ENCODE assay signal across 8 cellular contexts in the genomic region with DNA sequence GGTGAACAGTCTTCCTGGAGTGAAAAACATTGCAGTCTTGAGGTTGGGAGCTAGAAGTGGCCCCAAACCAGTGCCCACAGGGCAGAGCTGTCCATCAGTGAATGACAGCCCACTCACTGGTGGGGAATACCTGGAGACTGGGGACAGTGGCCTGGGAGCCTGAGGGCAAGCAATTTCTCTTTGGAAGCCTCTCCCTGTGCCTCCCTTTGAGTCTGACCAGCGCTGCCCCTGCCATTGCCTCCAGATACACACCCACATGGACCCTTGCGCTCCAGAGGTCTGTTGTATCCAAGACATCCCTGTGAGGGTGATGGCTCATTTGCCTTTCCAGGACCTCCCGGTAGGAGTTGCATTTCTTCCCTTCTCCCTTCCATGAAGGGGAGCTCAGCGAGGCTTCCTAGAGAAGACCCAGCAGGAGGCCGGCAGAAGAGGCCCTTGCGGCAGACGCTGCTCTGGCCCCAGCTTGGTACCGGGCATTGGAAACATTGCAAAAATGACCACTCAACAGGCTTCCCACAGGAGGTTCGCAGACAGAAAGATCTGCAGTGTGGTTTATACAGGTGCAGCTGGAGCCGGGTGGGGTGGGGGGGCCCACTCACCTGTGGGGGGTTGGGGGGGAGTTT. TPM values are rescaled to one million over a fixed set of nuclear protein-coding genes. Genes with fewer than 3 reads are reported as not detected.
DNase-seq lines count a peak whose midpoint lies in the region; ATAC-seq and TF ChIP-seq lines count a peak whose summit lies in the region.

No MANE protein-coding gene starts in this region.

- no peaks in the 10 kb centered on the region for H3K27me3 ChIP-seq in ACC112 (ENCODE audit: insufficient read depth, low read length)
- no peaks in the 10 kb centered on the region for H3K27me3 ChIP-seq in Karpas-422 (ENCODE audit: low read length)

- H3K9me3 Mint-ChIP-seq in neural crest cell, result no peaks in the 10 kb centered on the region

- no peaks in the 10 kb centered on the region for H3K27me3 Mint-ChIP-seq in neural crest cell (ENCODE audit: low read depth)

- peaks cover 41% of the 10 kb centered on the region for H3K4me1 Mint-ChIP-seq in neural crest cell

- H3K79me2 ChIP-seq in ACC112 (ENCODE audit: control insufficient read depth, insufficient read depth, low read length, unreplicated experiment), result peaks cover 74% of the 10 kb centered on the region
- peaks cover 88% of the 10 kb centered on the region for H3K79me2 ChIP-seq in Karpas-422 (ENCODE audit: low read length)

- TF ChIP-seq CTCF in coronary artery (IDR thresholded peaks at IDR 0.05) (no peak), neural crest cell (conservative IDR thresholded peaks at IDR 0.05) (no peak)

- peak overlapping the region; percentile 0; the same call in 1 of the 2 replicates for H3K9ac ChIP-seq in Karpas-422 (ENCODE audit: low read length)

- H2AFZ ChIP-seq in ACC112 (ENCODE audit: low read length, unreplicated experiment) (no peak overlapping the region), Karpas-422 (ENCODE audit: low read length) (no peak overlapping the region)

- H3K4me3 ChIP-seq in ACC112 (ENCODE audit: low read depth, low read length) (no peak overlapping the region), Karpas-422 (ENCODE audit: low read length) (no peak overlapping the region; the same call in 1 of the 2 replicates), coronary artery (peak overlapping the region; percentile 69)

- peak overlapping the region; percentile 39 for H3K4me2 ChIP-seq in Karpas-422 (ENCODE audit: low read depth, low read length, poor library complexity, severe bottlenecking)

- peaks cover 13% of the 10 kb centered on the region; the same call in 1 of the 2 replicates for H3K36me3 ChIP-seq in ACC112 (ENCODE audit: insufficient read depth, low read length)
- H3K36me3 ChIP-seq in Karpas-422 (ENCODE audit: insufficient read depth, low read length), result no peaks in the 10 kb centered on the region

- H3K27ac Mint-ChIP-seq in neural crest cell (ENCODE audit: unreplicated experiment), result peak overlapping the region; percentile 89

- H3K9me2 ChIP-seq in Karpas-422 (replicated peaks; ENCODE audit: insufficient read depth, low read length), result no peaks in the 10 kb centered on the region

- H3K36me3 Mint-ChIP-seq in neural crest cell (ENCODE audit: low read depth), result peaks cover 9% of the 10 kb centered on the region

- H3K4me1 ChIP-seq in ACC112 (ENCODE audit: control insufficient read depth, insufficient read depth, low read length, unreplicated experiment) (peaks cover 42% of the 10 kb centered on the region), Karpas-422 (ENCODE audit: low read length) (peaks cover 65% of the 10 kb centered on the region)

- peaks cover 17% of the 10 kb centered on the region; the same call in 1 of the 2 replicates for H4K20me1 ChIP-seq in Karpas-422 (ENCODE audit: insufficient read depth, low read depth, low read length)

- H3K9me3 ChIP-seq in Karpas-422 (ENCODE audit: low read length), result no peaks in the 10 kb centered on the region

- ATAC-seq in GM18858 (IDR thresholded peaks at IDR 0.05; ENCODE audit: unreplicated experiment) (no peak), GM21576 (IDR thresholded peaks at IDR 0.05; ENCODE audit: unreplicated experiment) (no peak)

- H3K4me3 Mint-ChIP-seq in neural crest cell, result no peak overlapping the region

- no peak for DNase-seq in Karpas-422
- no peak for DNase-seq in coronary artery (ENCODE audit: low spot score)
- no peak for DNase-seq in neural crest cell (ENCODE audit: low read depth, low spot score)
- DNase-seq in putamen (ENCODE audit: low spot score), result no peak
- DNase-seq in COLO829 (ENCODE audit: low spot score), result no peak

- peak overlapping the region; percentile 71; the same call in 1 of the 2 replicates for H3K27ac ChIP-seq in ACC112 (ENCODE audit: low read depth, low read length)
- H3K27ac ChIP-seq in Karpas-422 (ENCODE audit: low read length), result no peak overlapping the region; the same call in 1 of the 2 replicates
- H3K27ac ChIP-seq in coronary artery, result peak overlapping the region; percentile 62 to 94

RNA-seq across cellular contexts. Expression of a gene that starts 38.5 kb away (rescaled TPM):
- total RNA-seq in Karpas-422 (2014; rRNA removed; shearing (Covaris generic); ENCODE audit: low replicate concordance), result 32.9 and 38.8 TPM in 2 replicates
- 43.3 and 44.6 TPM in 2 replicates for total RNA-seq in neural crest cell
